In the genomic region with DNA sequence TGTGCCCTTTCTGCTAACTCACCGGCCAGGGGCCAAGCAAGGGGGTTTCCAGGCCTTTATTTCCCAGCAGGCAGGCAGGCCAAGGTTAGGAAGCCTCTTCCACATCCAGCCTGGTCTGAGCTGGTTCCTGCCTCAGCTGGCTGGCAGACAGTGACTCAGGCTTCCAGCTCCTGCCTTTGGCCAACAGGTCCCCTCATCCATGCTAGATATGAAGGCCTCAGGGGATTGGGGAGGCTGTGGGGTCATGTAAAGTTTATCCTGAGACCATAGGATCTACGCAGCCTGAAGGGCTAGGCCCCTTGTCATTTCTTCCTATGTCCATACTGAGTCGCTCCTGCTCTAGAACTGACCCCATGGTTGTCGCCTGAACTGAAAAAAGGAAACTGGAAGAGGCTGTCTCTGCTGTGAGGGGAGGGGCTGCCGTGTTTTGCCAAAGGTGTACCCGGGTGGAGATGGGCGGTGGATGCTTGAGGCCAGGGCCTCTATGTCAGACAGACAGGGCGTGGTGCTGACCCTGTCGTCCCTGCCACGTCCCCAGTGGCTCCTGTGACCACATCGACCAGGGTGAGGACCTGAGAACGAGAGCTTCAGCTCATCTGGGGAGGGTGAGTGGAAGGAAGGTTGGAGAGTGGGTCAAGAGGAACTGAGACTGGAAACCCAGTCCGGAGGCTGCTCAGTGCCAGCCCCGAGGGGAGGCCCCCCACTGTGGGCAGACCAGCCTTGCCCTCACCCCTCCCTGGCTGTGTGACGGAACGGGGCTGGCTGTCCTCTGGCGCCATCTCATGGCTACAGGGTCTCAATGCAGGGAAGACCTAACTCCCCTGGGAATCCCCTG, we compare ENCODE assay signal across 8 cellular contexts. TPM values are rescaled to one million over a fixed set of nuclear protein-coding genes. Genes with fewer than 3 reads are reported as not detected.
A peak's percentile ranks its signal among the peaks of the same experiment; 100 is the strongest.
DNase-seq lines count a peak whose midpoint lies in the region; ATAC-seq and TF ChIP-seq lines count a peak whose summit lies in the region.

No MANE protein-coding gene starts in this region.

- H3K9ac ChIP-seq in stomach smooth muscle (ENCODE audit: low read length in 2 of 2) = peak overlapping the region; percentile 39 to 42

- peak; percentile 97 for TF ChIP-seq CTCF in epithelial cell of proximal tubule (conservative IDR thresholded peaks at IDR 0.05; ENCODE audit: low read depth, low read length)

- DNase-seq in CD1c-positive myeloid dendritic cell (ENCODE audit: extremely low spot score) = peak; percentile 92
- peak; percentile 52 for DNase-seq in NCI-H774 (lab: John Stamatoyannopoulos, UW)
- peak; percentile 45 for DNase-seq in activated CD8-positive, alpha-beta memory T cell treated with anti-CD3 and anti-CD28 coated beads, Interleukin-2, amount 50 U/mL, for 4 hours
- peak; percentile 42 for DNase-seq in epithelial cell of proximal tubule (ENCODE audit: low read depth)
- peak; percentile 69 for DNase-seq in mucosa of gallbladder (ENCODE audit: low spot score)

- H3K4me1 ChIP-seq in stomach smooth muscle (ENCODE audit: control insufficient read depth, insufficient read depth, low read length) = peaks cover 16% of the 10 kb centered on the region

- H3K9me3 ChIP-seq in stomach smooth muscle (ENCODE audit: control insufficient read depth in 2 of 2, low read length in 2 of 2) = no peaks in the 10 kb centered on the region

- H3K27ac ChIP-seq in stomach smooth muscle (ENCODE audit: low read length) = no peak overlapping the region

- ATAC-seq in GM19025 (IDR thresholded peaks at IDR 0.05; ENCODE audit: low read depth, unreplicated experiment) (peak; percentile 79), HG03378 (IDR thresholded peaks at IDR 0.05; ENCODE audit: unreplicated experiment) (peak; percentile 58)

- H3K36me3 ChIP-seq in stomach smooth muscle (ENCODE audit: control insufficient read depth in 2 of 2, insufficient read depth in 2 of 2, low read length in 2 of 2) = no peaks in the 10 kb centered on the region

- no peaks in the 10 kb centered on the region for H3K27me3 ChIP-seq in stomach smooth muscle (ENCODE audit: control insufficient read depth in 1 of 2, insufficient read depth in 2 of 2, low read length in 2 of 2)

- no peak overlapping the region for H3K4me3 ChIP-seq in epithelial cell of proximal tubule (ENCODE audit: low read depth, low read length)
- H3K4me3 ChIP-seq in stomach smooth muscle (ENCODE audit: low read length in 2 of 2) = peak overlapping the region in 1 of 2 donors; percentile 55

RNA-seq across cellular contexts. Expression of a gene that starts 17.0 kb away (rescaled TPM):
- total RNA-seq in epithelial cell of proximal tubule (3.7 and 4.0 TPM in 2 replicates), mucosa of gallbladder (2.9 TPM)

RNA-seq across cellular contexts. Expression of a gene that starts 19.0 kb away (rescaled TPM):
- total RNA-seq in epithelial cell of proximal tubule (18.3 and 26.4 TPM in 2 replicates), mucosa of gallbladder (69.2 TPM)

Comparison
In these comparisons a context has a peak if more than half of its experiments do, and no peak if none do; other contexts are left out.
1. DNase-seq: peak in every context shown above with its lines; median percentile 92 in CD1c-positive myeloid dendritic cell; 69 in mucosa of gallbladder; 52 in NCI-H774; 45 in activated CD8-positive, alpha-beta memory T cell treated with anti-CD3 and anti-CD28 coated beads, Interleukin-2, amount 50 U/mL, for 4 hours; 42 in epithelial cell of proximal tubule.